8 cellular contexts compared by ENCODE assay signal in genomic region chrX:154398668-154399526, GRCh38. TPM values are rescaled to one million over a fixed set of nuclear protein-coding genes. Genes with fewer than 3 reads are reported as not detected.
DNase-seq lines count a peak whose midpoint lies in the region; ATAC-seq and TF ChIP-seq lines count a peak whose summit lies in the region.

No MANE protein-coding gene starts in this region.

- DNase-seq in NCI-H510A treated with DMSO at 0.1 percent for 48 hours (lab: John Stamatoyannopoulos, UW) (peak; percentile 69), dermis blood vessel endothelial cell (peak; percentile 85), SHP77 treated with DMSO at 0.1 percent for 48 hours (lab: John Stamatoyannopoulos, UW) (no peak)
- peak; percentile 77 for DNase-seq in activated CD4-positive, alpha-beta T cell treated with anti-CD3 and anti-CD28 coated beads, Interleukin-2, amount 50 U/mL, for 4 hours
- peak; percentile 75 for DNase-seq in stimulated activated CD4-positive, alpha-beta T cell treated with anti-CD3 and anti-CD28 coated beads, Interleukin-2, amount 100 ng/mL, for 4 hours (ENCODE audit: low read depth)

- H3K9me3 ChIP-seq in DOHH2 (ENCODE audit: control insufficient read depth, insufficient read depth, low read length) (no peaks in the 10 kb centered on the region), liver (ENCODE audit: control insufficient read depth in 4 of 4, low read length in 3 of 4) (no peaks in the 10 kb centered on the region)

- H3F3A ChIP-seq in DOHH2 (ENCODE audit: control insufficient read depth, insufficient read depth) = peaks cover 29% of the 10 kb centered on the region

- H3K4me3 ChIP-seq in DOHH2 (ENCODE audit: low read length) (peak overlapping the region; percentile 95), liver (ENCODE audit: low read depth in 1 of 3, low read length in 3 of 3) (peak overlapping the region; percentile 71 to 94 (median 92))

- H3K4me2 ChIP-seq in DOHH2 (ENCODE audit: low read length) = peak overlapping the region; percentile 86

- H4K20me1 ChIP-seq in DOHH2 (ENCODE audit: control insufficient read depth, insufficient read depth, low read depth, low read length) = no peaks in the 10 kb centered on the region

- peaks cover 17% of the 10 kb centered on the region for H3K4me1 ChIP-seq in DOHH2 (ENCODE audit: control insufficient read depth, low read length)
- peaks cover 1 to 36% (median 26%) of the 10 kb centered on the region in 4 donors for H3K4me1 ChIP-seq in liver (ENCODE audit: control insufficient read depth in 4 of 4, insufficient read depth in 4 of 4, low read length in 3 of 4)

- WGBS in liver = 1% methylated on average over 49 of the region's 49 CpGs

- H3K36me3 ChIP-seq in DOHH2 (ENCODE audit: control insufficient read depth, low read length) = peaks cover 33% of the 10 kb centered on the region
- H3K36me3 ChIP-seq in liver (ENCODE audit: control insufficient read depth in 4 of 4, insufficient read depth in 3 of 4, low read depth in 1 of 4, low read length in 3 of 4) = peaks cover 0 to 10% (median 7%) of the 10 kb centered on the region in 4 donors

- peak; percentile 76 to 77 for TF ChIP-seq RAD21 in liver (IDR thresholded peaks at IDR 0.05)

- peak; percentile 33 for ATAC-seq in HG03045 (IDR thresholded peaks at IDR 0.05; ENCODE audit: unreplicated experiment)

- H3K27ac ChIP-seq in DOHH2 (ENCODE audit: low read depth, low read length) (peak overlapping the region; percentile 93), liver (ENCODE audit: low read depth in 1 of 2, low read length in 2 of 2) (peak overlapping the region; percentile 80 to 98)

- peak; percentile 69 for TF ChIP-seq CTCF in DOHH2 (IDR thresholded peaks at IDR 0.05; ENCODE audit: low read depth, low read length, poor library complexity, severe bottlenecking)
- TF ChIP-seq CTCF in liver (IDR thresholded peaks at IDR 0.05; ENCODE audit: low read depth, low read length, missing input control) = peak; percentile 72

- peak overlapping the region; percentile 95 to 98 for H3K9ac ChIP-seq in liver (ENCODE audit: low read depth in 1 of 2, low read length in 2 of 2)

- H3K79me2 ChIP-seq in DOHH2 (ENCODE audit: control insufficient read depth, low read length) = peaks cover 28% of the 10 kb centered on the region

- no peaks in the 10 kb centered on the region for H3K27me3 ChIP-seq in DOHH2 (ENCODE audit: control insufficient read depth, low read length)
- no peaks in the 10 kb centered on the region for H3K27me3 ChIP-seq in liver (ENCODE audit: control insufficient read depth in 4 of 4, insufficient read depth in 4 of 4, low read length in 3 of 4)

- no peaks in the 10 kb centered on the region for H3K9me2 ChIP-seq in DOHH2 (replicated peaks; ENCODE audit: control insufficient read depth, low read length)

TF ChIP-seq in liver, 16 proteins besides CTCF, POLR2A, EP300 and RAD21:
- TF ChIP-seq GABPA (IDR thresholded peaks at IDR 0.05 in 1 of 2, conservative IDR thresholded peaks at IDR 0.05 in 1 of 2) (peak in 1 of 2 donors; percentile 26), JUND (IDR thresholded peaks at IDR 0.05) (no peak), NR2F2 (IDR thresholded peaks at IDR 0.05) (peak; percentile 13), MAX (IDR thresholded peaks at IDR 0.05) (peak; percentile 82)

RNA-seq across cellular contexts. Expression of gene RPL10, which starts 0.7 kb away (rescaled TPM):
- total RNA-seq in dermis blood vessel endothelial cell = 3,745 and 6,057 TPM in 2 replicates
- total RNA-seq in liver = 1,000 to 10,000 TPM; 1,323 to 1,523 TPM
- 1,000 to 10,000 TPM in 1 of 2 donors, 100 to 1,000 TPM in 1; 446 to 1,644 TPM for polyA plus RNA-seq in liver

RNA-seq across cellular contexts. Expression of gene DNASE1L1, which starts 10.2 kb away (rescaled TPM):
- 105 and 111 TPM in 2 replicates for total RNA-seq in dermis blood vessel endothelial cell
- 10 to 100 TPM; 14.6 to 22.1 TPM for total RNA-seq in liver
- polyA plus RNA-seq in liver = 10 to 100 TPM in 1 of 2 donors, 1 to 10 TPM in 1; 9.3 to 18.7 TPM

RNA-seq across cellular contexts. Expression of gene TAFAZZIN, which starts 12.4 kb away (rescaled TPM):
- total RNA-seq in dermis blood vessel endothelial cell (20.8 and 25.9 TPM in 2 replicates), liver (10 to 100 TPM in 1 of 2 donors, 1 to 10 TPM in 1; 7.8 to 15.6 TPM)
- 10 to 100 TPM; 10.6 to 16.3 TPM for polyA plus RNA-seq in liver

RNA-seq across cellular contexts. Expression of gene EMD, which starts 19.8 kb away (rescaled TPM):
- total RNA-seq in dermis blood vessel endothelial cell (10.6 and 17.2 TPM in 2 replicates), liver (10 to 100 TPM; 11.6 to 18.5 TPM)
- polyA plus RNA-seq in liver = 10 to 100 TPM; 15.5 to 38.0 TPM

RNA-seq across cellular contexts. Expression of gene FLNA, which starts 24.5 kb away (rescaled TPM):
- total RNA-seq in dermis blood vessel endothelial cell (1,387 and 2,587 TPM in 2 replicates), liver (100 to 1,000 TPM; 150 to 152 TPM)
- 10 to 100 TPM; 23.4 to 84.8 TPM for polyA plus RNA-seq in liver
